ENCODE assay signal across 1 cellular context in the genomic region with DNA sequence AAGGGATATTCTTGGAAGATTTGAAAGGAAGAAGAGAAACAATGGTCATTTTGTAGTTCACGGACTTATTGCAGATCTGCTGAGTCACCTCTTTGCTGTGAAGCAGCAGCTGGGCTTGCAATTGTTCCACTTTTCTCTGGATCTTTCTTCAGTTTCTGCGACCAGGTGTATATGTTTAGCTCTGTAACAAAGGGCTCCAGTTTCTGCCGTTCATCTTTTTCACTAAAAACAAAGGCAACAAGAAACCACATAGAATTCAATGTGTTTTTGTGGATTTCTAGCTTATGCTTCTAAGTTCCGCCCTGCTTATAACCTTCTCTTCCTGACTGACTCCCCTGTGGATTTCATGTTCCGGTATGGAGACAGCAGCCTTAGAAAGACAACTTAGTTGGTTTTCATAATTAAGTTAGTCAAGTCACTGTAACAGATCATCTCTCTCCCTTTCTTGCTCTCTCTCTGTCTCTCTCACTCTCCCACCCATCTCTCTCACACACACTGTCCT.
TF ChIP-seq lines count a peak whose summit lies in the region.

No MANE protein-coding gene starts in this region.

TF ChIP-seq in HepG2, 621 proteins besides CTCF, POLR2A, EP300 and RAD21 (continued from another document):
- TF ChIP-seq, protein P1, sequence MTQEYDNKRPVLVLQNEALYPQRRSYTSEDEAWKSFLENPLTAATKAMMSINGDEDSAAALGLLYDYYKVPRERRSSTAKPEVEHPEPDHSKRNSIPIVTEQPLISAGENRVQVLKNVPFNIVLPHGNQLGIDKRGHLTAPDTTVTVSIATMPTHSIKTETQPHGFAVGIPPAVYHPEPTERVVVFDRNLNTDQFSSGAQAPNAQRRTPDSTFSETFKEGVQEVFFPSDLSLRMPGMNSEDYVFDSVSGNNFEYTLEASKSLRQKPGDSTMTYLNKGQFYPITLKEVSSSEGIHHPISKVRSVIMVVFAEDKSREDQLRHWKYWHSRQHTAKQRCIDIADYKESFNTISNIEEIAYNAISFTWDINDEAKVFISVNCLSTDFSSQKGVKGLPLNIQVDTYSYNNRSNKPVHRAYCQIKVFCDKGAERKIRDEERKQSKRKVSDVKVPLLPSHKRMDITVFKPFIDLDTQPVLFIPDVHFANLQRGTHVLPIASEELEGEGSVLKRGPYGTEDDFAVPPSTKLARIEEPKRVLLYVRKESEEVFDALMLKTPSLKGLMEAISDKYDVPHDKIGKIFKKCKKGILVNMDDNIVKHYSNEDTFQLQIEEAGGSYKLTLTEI (CRISPR knock-in tag; conservative IDR thresholded peaks at IDR 0.05) = no peak
- peak; percentile 81 for TF ChIP-seq MAFF (IDR thresholded peaks at IDR 0.05; ENCODE audit: low read depth, low read length)
- TF ChIP-seq ZNF850 (CRISPR knock-in tag; conservative IDR thresholded peaks at IDR 0.05) = no peak
- no peak for TF ChIP-seq AKAP8 (CRISPR knock-in tag; IDR thresholded peaks at IDR 0.05)
- no peak for TF ChIP-seq TIGD3 (CRISPR knock-in tag; IDR thresholded peaks at IDR 0.05; ENCODE audit: borderline replicate concordance)
- TF ChIP-seq, protein P2, sequence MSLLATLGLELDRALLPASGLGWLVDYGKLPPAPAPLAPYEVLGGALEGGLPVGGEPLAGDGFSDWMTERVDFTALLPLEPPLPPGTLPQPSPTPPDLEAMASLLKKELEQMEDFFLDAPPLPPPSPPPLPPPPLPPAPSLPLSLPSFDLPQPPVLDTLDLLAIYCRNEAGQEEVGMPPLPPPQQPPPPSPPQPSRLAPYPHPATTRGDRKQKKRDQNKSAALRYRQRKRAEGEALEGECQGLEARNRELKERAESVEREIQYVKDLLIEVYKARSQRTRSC (CRISPR knock-in tag; IDR thresholded peaks at IDR 0.05; ENCODE audit: low read depth) = no peak
- peak; percentile 86 for TF ChIP-seq MAFK (conservative IDR thresholded peaks at IDR 0.05 in 1 of 2, IDR thresholded peaks at IDR 0.05 in 1 of 2; ENCODE audit: low read length in 2 of 2)
- no peak for TF ChIP-seq KLF16 (CRISPR knock-in tag; IDR thresholded peaks at IDR 0.05)
- no peak for TF ChIP-seq NFKB2 (CRISPR knock-in tag; IDR thresholded peaks at IDR 0.05; ENCODE audit: borderline replicate concordance)
- TF ChIP-seq, protein P3, sequence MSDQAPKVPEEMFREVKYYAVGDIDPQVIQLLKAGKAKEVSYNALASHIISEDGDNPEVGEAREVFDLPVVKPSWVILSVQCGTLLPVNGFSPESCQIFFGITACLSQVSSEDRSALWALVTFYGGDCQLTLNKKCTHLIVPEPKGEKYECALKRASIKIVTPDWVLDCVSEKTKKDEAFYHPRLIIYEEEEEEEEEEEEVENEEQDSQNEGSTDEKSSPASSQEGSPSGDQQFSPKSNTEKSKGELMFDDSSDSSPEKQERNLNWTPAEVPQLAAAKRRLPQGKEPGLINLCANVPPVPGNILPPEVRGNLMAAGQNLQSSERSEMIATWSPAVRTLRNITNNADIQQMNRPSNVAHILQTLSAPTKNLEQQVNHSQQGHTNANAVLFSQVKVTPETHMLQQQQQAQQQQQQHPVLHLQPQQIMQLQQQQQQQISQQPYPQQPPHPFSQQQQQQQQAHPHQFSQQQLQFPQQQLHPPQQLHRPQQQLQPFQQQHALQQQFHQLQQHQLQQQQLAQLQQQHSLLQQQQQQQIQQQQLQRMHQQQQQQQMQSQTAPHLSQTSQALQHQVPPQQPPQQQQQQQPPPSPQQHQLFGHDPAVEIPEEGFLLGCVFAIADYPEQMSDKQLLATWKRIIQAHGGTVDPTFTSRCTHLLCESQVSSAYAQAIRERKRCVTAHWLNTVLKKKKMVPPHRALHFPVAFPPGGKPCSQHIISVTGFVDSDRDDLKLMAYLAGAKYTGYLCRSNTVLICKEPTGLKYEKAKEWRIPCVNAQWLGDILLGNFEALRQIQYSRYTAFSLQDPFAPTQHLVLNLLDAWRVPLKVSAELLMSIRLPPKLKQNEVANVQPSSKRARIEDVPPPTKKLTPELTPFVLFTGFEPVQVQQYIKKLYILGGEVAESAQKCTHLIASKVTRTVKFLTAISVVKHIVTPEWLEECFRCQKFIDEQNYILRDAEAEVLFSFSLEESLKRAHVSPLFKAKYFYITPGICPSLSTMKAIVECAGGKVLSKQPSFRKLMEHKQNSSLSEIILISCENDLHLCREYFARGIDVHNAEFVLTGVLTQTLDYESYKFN (CRISPR knock-in tag; conservative IDR thresholded peaks at IDR 0.05) = no peak
- no peak for TF ChIP-seq RELA (CRISPR knock-in tag; IDR thresholded peaks at IDR 0.05)
- TF ChIP-seq ZSCAN31 (CRISPR knock-in tag; IDR thresholded peaks at IDR 0.05; ENCODE audit: low read depth) = no peak
- no peak for TF ChIP-seq KDM5A (IDR thresholded peaks at IDR 0.05; ENCODE audit: borderline replicate concordance, low read length)
- peak; percentile 83 for TF ChIP-seq NFE2L2 (IDR thresholded peaks at IDR 0.05; ENCODE audit: low read length)
- no peak for TF ChIP-seq ZNF33A (CRISPR knock-in tag; IDR thresholded peaks at IDR 0.05; ENCODE audit: borderline replicate concordance)
- TF ChIP-seq ZNF557 (CRISPR knock-in tag; IDR thresholded peaks at IDR 0.05) = no peak
- no peak for TF ChIP-seq MTF2 (CRISPR knock-in tag; IDR thresholded peaks at IDR 0.05; ENCODE audit: borderline replicate concordance)
- TF ChIP-seq NFE2 (CRISPR knock-in tag; IDR thresholded peaks at IDR 0.05) = peak; percentile 51; the same call in 1 of the 2 replicates
TF ChIP-seq in HepG2: peak in this region for 4.
